26 cellular contexts compared by ENCODE assay signal in the genomic region with DNA sequence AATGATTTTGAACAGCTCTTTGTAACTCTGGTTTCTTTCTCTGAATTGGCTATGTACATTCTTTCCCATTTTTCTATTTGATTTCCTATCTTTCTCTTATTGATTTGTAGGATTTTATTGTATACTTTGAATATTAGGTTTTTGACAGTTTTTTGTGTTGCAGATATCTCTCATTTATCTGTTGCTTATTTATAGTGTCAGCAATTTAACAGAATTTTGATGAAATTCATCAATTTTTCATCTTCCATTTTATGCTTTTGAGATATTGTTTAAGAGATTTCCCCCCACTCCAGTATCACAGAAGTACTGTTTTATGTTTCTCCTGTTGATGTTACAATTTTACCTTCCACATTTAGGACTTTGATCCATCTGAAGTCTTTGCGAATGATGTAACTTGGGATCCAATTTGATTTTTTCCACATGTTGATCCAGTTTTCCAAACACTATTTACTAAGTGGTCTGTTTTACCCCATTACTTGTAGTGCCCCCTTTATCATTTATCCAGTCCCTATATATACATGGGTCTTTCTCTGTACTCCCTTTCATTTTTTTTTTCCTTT.
"Had no signal": no experiment of that assay in that cellular context is flagged by ENCODE, and none has a peak within 500 bp of the region (broad histone marks: within the 10 kb centered on the region; RNA-seq: fewer than 3 reads in every experiment).

No MANE protein-coding gene starts in this region.

- H3K9me3 Mint-ChIP-seq: dendritic cell treated with granulocyte-macrophage colony-stimulating factor and Interleukin-4, amounts not matched to agents 40 ng/mL and 50 ng/mL, for 4 days; effector memory CD8-positive, alpha-beta T cell had no signal

- H3K27ac Mint-ChIP-seq: dendritic cell treated with granulocyte-macrophage colony-stimulating factor and Interleukin-4, amounts not matched to agents 40 ng/mL and 50 ng/mL, for 4 days; effector memory CD8-positive, alpha-beta T cell; endodermal cell; mesothelial cell of epicardium had no signal

- H3K4me1 ChIP-seq: colonic mucosa, esophagus squamous epithelium, gastrocnemius medialis, heart right ventricle, left lung, lower lobe of right lung had no signal

- H3K27me3 Mint-ChIP-seq: dendritic cell treated with granulocyte-macrophage colony-stimulating factor and Interleukin-4, amounts not matched to agents 40 ng/mL and 50 ng/mL, for 4 days; effector memory CD8-positive, alpha-beta T cell; naive B cell had no signal

- H3K36me3 ChIP-seq: colonic mucosa, lower lobe of right lung had no signal

- H3K4me1 Mint-ChIP-seq: endodermal cell, mesothelial cell of epicardium, naive B cell had no signal

- H3K4me3 ChIP-seq: colonic mucosa, esophagus squamous epithelium, gastrocnemius medialis, heart right ventricle, left lung, lower lobe of right lung, mucosa of descending colon had no signal

- H3K4me3 Mint-ChIP-seq: dendritic cell treated with granulocyte-macrophage colony-stimulating factor and Interleukin-4, amounts not matched to agents 40 ng/mL and 50 ng/mL, for 4 days; effector memory CD8-positive, alpha-beta T cell; endodermal cell; mesothelial cell of epicardium; naive B cell had no signal

- DNase-seq: colonic mucosa; cortex of kidney; effector CD8-positive, alpha-beta T cell; effector memory CD8-positive, alpha-beta T cell; endodermal cell; erythroblast; esophagus squamous epithelium; foreskin fibroblast; foreskin melanocyte; gastrocnemius medialis; glutamatergic neuron; heart right ventricle; hippocampal formation; left cardiac atrium; left lung; lower lobe of right lung; mesenchymal stem cell; mucosa of descending colon; naive B cell had no signal

- H3K36me3 Mint-ChIP-seq: naive B cell had no signal

- H3K27ac ChIP-seq: colonic mucosa, epithelial cell of prostate, esophagus squamous epithelium, gastrocnemius medialis, heart right ventricle, left lung, lower lobe of right lung had no signal

- FAIRE-seq: endometrium, islet of Langerhans, keratinocyte had no signal

- ATAC-seq: effector memory CD8-positive, alpha-beta T cell; esophagus mucosa; gastrocnemius medialis; heart right ventricle; left cardiac atrium; left lung; lower lobe of right lung; mucosa of descending colon had no signal

- H3K27me3 ChIP-seq: colonic mucosa, esophagus squamous epithelium, gastrocnemius medialis, heart right ventricle, left lung had no signal

- H3K9me3 ChIP-seq: colonic mucosa, gastrocnemius medialis, mucosa of descending colon had no signal
